ENCODE assay signal across 9 cellular contexts in the genomic region with DNA sequence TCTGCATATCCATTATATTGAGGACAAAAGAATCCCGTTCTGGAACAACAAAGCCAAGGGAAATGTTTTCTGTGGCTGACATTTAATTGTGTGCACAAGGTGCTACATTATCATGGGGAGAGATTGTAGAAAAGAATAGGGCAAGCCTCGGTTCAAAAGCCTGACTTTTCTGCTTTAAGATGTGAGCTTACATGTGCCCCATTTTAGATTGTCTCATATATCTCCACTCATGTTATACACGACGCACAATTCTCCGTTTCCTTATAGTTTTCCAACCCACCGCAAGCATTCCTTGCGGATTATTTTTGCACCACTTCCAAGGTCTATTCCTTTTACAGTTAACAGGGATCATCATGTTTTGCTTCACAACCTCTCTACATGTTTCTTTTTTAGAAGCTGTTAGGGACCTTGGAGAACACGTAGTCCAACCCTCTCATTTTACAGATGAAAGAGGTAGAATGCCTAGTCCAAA.
DNase-seq lines count a peak whose midpoint lies in the region; ATAC-seq and TF ChIP-seq lines count a peak whose summit lies in the region.
"Had no signal": no experiment of that assay in that cellular context is flagged by ENCODE, and none has a peak within 500 bp of the region (broad histone marks: within the 10 kb centered on the region; RNA-seq: fewer than 3 reads in every experiment).

No MANE protein-coding gene starts in this region.

- peak overlapping the region; percentile 7; the same call in 1 of the 2 replicates for H2AFZ ChIP-seq in OCI-LY7 (ENCODE audit: low read length)

- POLR2A ChIA-PET in CD8-positive, alpha-beta T cell (lab: Charles Lee): interaction anchor here (1.4 kb wide), 1 partner anchor 241 kb away, joined by 5 read pairs; no protein-coding TSS in a partner anchor
- POLR2A ChIA-PET in OCI-LY7 (lab: Charles Lee): interaction anchor here (0.6 to 1.0 kb wide), 2 partner anchors 10 to 11 kb away, joined by 4 to 5 read pairs; no protein-coding TSS in a partner anchor

- H3K9me2 ChIP-seq in OCI-LY7 (ENCODE audit: insufficient read depth, low read length): no peaks in the 10 kb centered on the region

- H3K27me3 Mint-ChIP-seq in CD8-positive, alpha-beta T cell (ENCODE audit: low read depth): peaks cover 11% of the 10 kb centered on the region
- H3K27me3 Mint-ChIP-seq in progenitor cell of endocrine pancreas: no peaks in the 10 kb centered on the region

- no peaks in the 10 kb centered on the region for H3K27me3 ChIP-seq in CD8-positive, alpha-beta T cell (ENCODE audit: insufficient read depth, low read length)
- H3K27me3 ChIP-seq in endocrine pancreas (ENCODE audit: control insufficient read depth, insufficient read depth, low read length): no peaks in the 10 kb centered on the region

- no peaks in the 10 kb centered on the region for H3K79me2 ChIP-seq in OCI-LY7 (ENCODE audit: insufficient read depth, low read depth, low read length)

- no peaks in the 10 kb centered on the region for H3K9me3 Mint-ChIP-seq in CD8-positive, alpha-beta T cell
- H3K9me3 Mint-ChIP-seq in progenitor cell of endocrine pancreas (ENCODE audit: low read depth): no peaks in the 10 kb centered on the region

- peak overlapping the region; percentile 75 for H3K4me3 Mint-ChIP-seq in CD8-positive, alpha-beta T cell
- peak overlapping the region; percentile 55 for H3K4me3 Mint-ChIP-seq in progenitor cell of endocrine pancreas (ENCODE audit: low read depth)

- no TSS peak for BruUV-seq in OCI-LY7 (replicated peaks; lab: Mats Ljungman, UMichigan)

- H3K36me3 ChIP-seq in CD8-positive, alpha-beta T cell (ENCODE audit: insufficient read depth, low read length): no peaks in the 10 kb centered on the region
- H3K36me3 ChIP-seq in OCI-LY7 (ENCODE audit: insufficient read depth, low read length) (no peaks in the 10 kb centered on the region), endocrine pancreas (ENCODE audit: control insufficient read depth, insufficient read depth, low read length) (no peaks in the 10 kb centered on the region)

- H3K9ac ChIP-seq in endocrine pancreas (ENCODE audit: control insufficient read depth, insufficient read depth, low read length): no peak overlapping the region

- no peak for DNase-seq in CD8-positive, alpha-beta T cell
- no peak for DNase-seq in OCI-LY7 (ENCODE audit: low spot score)
- no peak for DNase-seq in progenitor cell of endocrine pancreas (ENCODE audit: low spot score, unreplicated experiment)
- no peak for DNase-seq in LoVo (ENCODE audit: low spot score)
- DNase-seq in NCI-H1417 treated with DMSO at 0.1 percent for 48 hours (lab: John Stamatoyannopoulos, UW): no peak
- DNase-seq: NCI-H187 treated with DMSO at 0.1 percent for 48 hours had no signal

- CTCF ChIA-PET in CD8-positive, alpha-beta T cell (lab: Charles Lee): interaction anchor here (0.6 to 5.1 kb wide), 31 partner anchors 9 to 650 kb away, joined by 3 to 100 read pairs (median 4); no protein-coding TSS in a partner anchor
- CTCF ChIA-PET in OCI-LY7 (lab: Charles Lee; ENCODE audit: unreplicated experiment): interaction anchor here (1.6 kb wide), 1 partner anchor 10 kb away, joined by 6 read pairs; no protein-coding TSS in a partner anchor

- no peaks in the 10 kb centered on the region for H4K20me1 ChIP-seq in OCI-LY7 (ENCODE audit: insufficient read depth, low read length)

- peak overlapping the region; percentile 60 for H3K4me2 ChIP-seq in OCI-LY7 (ENCODE audit: low read length)

- ATAC-seq in CD8-positive, alpha-beta T cell: no peak
- ATAC-seq in HG02571 (IDR thresholded peaks at IDR 0.05; ENCODE audit: unreplicated experiment) (no peak), GM19395 (IDR thresholded peaks at IDR 0.05; ENCODE audit: unreplicated experiment) (no peak)

- H3K27ac ChIP-seq in CD8-positive, alpha-beta T cell (ENCODE audit: low read depth, low read length): no peak overlapping the region
- H3K27ac ChIP-seq in OCI-LY7 (ENCODE audit: low read depth, low read length, poor library complexity, severe bottlenecking): no peak overlapping the region

- no peak overlapping the region for H3K27ac Mint-ChIP-seq in CD8-positive, alpha-beta T cell
- peak overlapping the region; percentile 89 for H3K27ac Mint-ChIP-seq in progenitor cell of endocrine pancreas

- H3K4me3 ChIP-seq in CD8-positive, alpha-beta T cell (ENCODE audit: low read depth, low read length): no peak overlapping the region
- H3K4me3 ChIP-seq in OCI-LY7 (ENCODE audit: low read depth, low read length, poor library complexity, severe bottlenecking) (peak overlapping the region; percentile 53), endocrine pancreas (ENCODE audit: control insufficient read depth, insufficient read depth, low read length) (peak overlapping the region; percentile 27)

- H3K4me1 Mint-ChIP-seq in CD8-positive, alpha-beta T cell (ENCODE audit: low read depth): peaks cover 10% of the 10 kb centered on the region
- H3K4me1 Mint-ChIP-seq in progenitor cell of endocrine pancreas (ENCODE audit: low read depth): peaks cover 46% of the 10 kb centered on the region

- TF ChIP-seq CTCF in CD8-positive, alpha-beta T cell (IDR thresholded peaks at IDR 0.05): no peak
- TF ChIP-seq CTCF in OCI-LY7 (conservative IDR thresholded peaks at IDR 0.05; ENCODE audit: low read length) (no peak; the same call in 1 of the 2 replicates), progenitor cell of endocrine pancreas (IDR thresholded peaks at IDR 0.05; ENCODE audit: unreplicated experiment) (peak; percentile 5)

- intact Hi-C loops in CD8-positive, alpha-beta T cell (cut with DNase I, micrococcal nuclease): loop anchor here (1.0 to 5.0 kb wide), 11 partner anchors 99 to 756 kb away; a partner anchor contains a TSS
- intact Hi-C loops in OCI-LY7 (cut with micrococcal nuclease; ENCODE audit: unreplicated experiment): loop anchor here (1.0 to 10.0 kb wide), 4 partner anchors 204 to 597 kb away; no protein-coding TSS in a partner anchor

- no peaks in the 10 kb centered on the region for H3K36me3 Mint-ChIP-seq in CD8-positive, alpha-beta T cell
- no peaks in the 10 kb centered on the region for H3K36me3 Mint-ChIP-seq in progenitor cell of endocrine pancreas (ENCODE audit: insufficient read depth)

- no peaks in the 10 kb centered on the region for H3K9me3 ChIP-seq in CD8-positive, alpha-beta T cell (ENCODE audit: low read length)
- no peaks in the 10 kb centered on the region for H3K9me3 ChIP-seq in OCI-LY7 (ENCODE audit: low read length)
- no peaks in the 10 kb centered on the region for H3K9me3 ChIP-seq in endocrine pancreas (ENCODE audit: control insufficient read depth, low read length)

- no peaks in the 10 kb centered on the region for H3K4me1 ChIP-seq in CD8-positive, alpha-beta T cell (ENCODE audit: insufficient read depth, low read length)
- H3K4me1 ChIP-seq in OCI-LY7 (ENCODE audit: insufficient read depth, low read length, poor library complexity, severe bottlenecking): peaks cover 14% of the 10 kb centered on the region
- H3K4me1 ChIP-seq in endocrine pancreas (ENCODE audit: control insufficient read depth, insufficient read depth, low read length): no peaks in the 10 kb centered on the region
